8 cellular contexts compared by ENCODE assay signal in genomic region chr10:97400665-97401454, GRCh38. TPM values are rescaled to one million over a fixed set of nuclear protein-coding genes. Genes with fewer than 3 reads are reported as not detected.
A peak's percentile ranks its signal among the peaks of the same experiment; 100 is the strongest.
DNase-seq lines count a peak whose midpoint lies in the region; ATAC-seq and TF ChIP-seq lines count a peak whose summit lies in the region.

Gene RRP12 (minus strand): TSS chr10:97401340. CDS start chr10:97401231, 109 bp downstream.

- POLR2A ChIA-PET in WTC11 (lab: Charles Lee) = interaction anchor here (0.6 to 2.1 kb wide), 6 partner anchors 18 to 336 kb away, joined by 3 to 7 read pairs (median 4); partner anchors contain the start of genes FRAT1 and ZFYVE27

- peak; percentile 98 for ATAC-seq in GM19025 (IDR thresholded peaks at IDR 0.05; ENCODE audit: low read depth, unreplicated experiment)
- ATAC-seq in HG03280 (IDR thresholded peaks at IDR 0.05; ENCODE audit: unreplicated experiment) = peak; percentile 93
- ATAC-seq in WTC11 = peak; percentile 97
- peak; percentile 98 for ATAC-seq in central memory CD8-positive, alpha-beta T cell (replicated peaks; ENCODE audit: extremely low read depth, poor library complexity, severe bottlenecking)

- DNase-seq in Ammon's horn (ENCODE audit: low spot score) (peak; percentile 98), NCI-H345 (lab: John Stamatoyannopoulos, UW) (peak; percentile 94), WTC11 (ENCODE audit: low spot score) (peak; percentile 73), iris pigment epithelial cell (ENCODE audit: low read depth) (peak; percentile 98)
- peak; percentile 56 to 87 for DNase-seq in central memory CD8-positive, alpha-beta T cell (ENCODE audit: low spot score in 2 of 2)
- peak; percentile 67 to 69 for DNase-seq in stimulated activated CD4-positive, alpha-beta T cell treated with anti-CD3 and anti-CD28 coated beads, Interleukin-12 subunit alpha, Interleukin-12 subunit beta, amount 100 ng/mL, for 24 hours (ENCODE audit: low read depth in 2 of 2)

- no peak for TF ChIP-seq CTCF in WTC11 (IDR thresholded peaks at IDR 0.05)

- H3K27me3 Mint-ChIP-seq in WTC11 (ENCODE audit: low read depth) = no peaks in the 10 kb centered on the region
- no peaks in the 10 kb centered on the region for H3K27me3 Mint-ChIP-seq in central memory CD8-positive, alpha-beta T cell

- CTCF ChIA-PET in WTC11 (lab: Charles Lee) = interaction anchor here (0.7 to 2.5 kb wide), 19 partner anchors 18 to 328 kb away, joined by 3 to 16 read pairs (median 4); partner anchors contain the start of genes ANKRD2 and PI4K2A

- H3K36me3 Mint-ChIP-seq in WTC11 = peaks cover 14% of the 10 kb centered on the region
- H3K36me3 Mint-ChIP-seq in central memory CD8-positive, alpha-beta T cell (ENCODE audit: insufficient read depth) = peaks cover 20% of the 10 kb centered on the region

- peak within 1 kb of the TSS; percentile 84 for H3K27ac Mint-ChIP-seq in WTC11
- H3K27ac Mint-ChIP-seq in central memory CD8-positive, alpha-beta T cell (ENCODE audit: low read depth) = peak within 1 kb of the TSS; percentile 89

- H3K4me1 Mint-ChIP-seq in WTC11 = peaks cover 13% of the 10 kb centered on the region
- peaks cover 8% of the 10 kb centered on the region for H3K4me1 Mint-ChIP-seq in central memory CD8-positive, alpha-beta T cell

- H3K9me3 Mint-ChIP-seq in WTC11 = 0 out of 2 replicates have a peak, but pooled peaks cover 3% of the 10 kb centered on the region
- no peaks in the 10 kb centered on the region for H3K9me3 Mint-ChIP-seq in central memory CD8-positive, alpha-beta T cell

- H3K4me3 Mint-ChIP-seq in WTC11 = peak within 1 kb of the TSS; percentile 90
- H3K4me3 Mint-ChIP-seq in central memory CD8-positive, alpha-beta T cell = peak within 1 kb of the TSS; percentile 94

TF ChIP-seq in WTC11, 78 proteins besides CTCF, POLR2A, EP300 and RAD21 (continues in another document):
- TF ChIP-seq NR2C2 (CRISPR knock-in tag; IDR thresholded peaks at IDR 0.05) = no peak
- no peak for TF ChIP-seq ZNF121 (CRISPR knock-in tag; IDR thresholded peaks at IDR 0.05)
- no peak for TF ChIP-seq CDX4 (CRISPR knock-in tag; IDR thresholded peaks at IDR 0.05; ENCODE audit: borderline replicate concordance)
- no peak for TF ChIP-seq AFF4 (CRISPR knock-in tag; IDR thresholded peaks at IDR 0.05; ENCODE audit: borderline replicate concordance)
- TF ChIP-seq PREB (CRISPR knock-in tag; IDR thresholded peaks at IDR 0.05; ENCODE audit: borderline replicate concordance) = no peak
- no peak for TF ChIP-seq ZNF219 (CRISPR knock-in tag; IDR thresholded peaks at IDR 0.05; ENCODE audit: borderline replicate concordance)
- no peak; the same call in 1 of the 2 replicates for TF ChIP-seq ARID4B (CRISPR knock-in tag; IDR thresholded peaks at IDR 0.05; ENCODE audit: borderline replicate concordance)
- TF ChIP-seq ZNF232 (CRISPR knock-in tag; IDR thresholded peaks at IDR 0.05) = no peak
- TF ChIP-seq NFYB (CRISPR knock-in tag; conservative IDR thresholded peaks at IDR 0.05; ENCODE audit: low read depth) = no peak
- peak; percentile 85 for TF ChIP-seq ZBTB21 (CRISPR knock-in tag; IDR thresholded peaks at IDR 0.05; ENCODE audit: borderline replicate concordance)
- no peak for TF ChIP-seq JUN (CRISPR knock-in tag; IDR thresholded peaks at IDR 0.05)
- no peak for TF ChIP-seq ZSCAN18 (CRISPR knock-in tag; IDR thresholded peaks at IDR 0.05)
- TF ChIP-seq GABPB1 (CRISPR knock-in tag; IDR thresholded peaks at IDR 0.05) = peak; percentile 67; the same call in 1 of the 2 replicates
- no peak for TF ChIP-seq CBFB (CRISPR knock-in tag; IDR thresholded peaks at IDR 0.05; ENCODE audit: low read depth)
- TF ChIP-seq FOXK1 (CRISPR knock-in tag; IDR thresholded peaks at IDR 0.05) = peak; percentile 99
- TF ChIP-seq MAX (CRISPR knock-in tag; IDR thresholded peaks at IDR 0.05) = peak; percentile 96
- TF ChIP-seq ZNF671 (CRISPR knock-in tag; IDR thresholded peaks at IDR 0.05) = no peak
- no peak for TF ChIP-seq ZNF423 (CRISPR knock-in tag; IDR thresholded peaks at IDR 0.05)

RNA-seq across cellular contexts. Expression of gene RRP12, which starts in this region (rescaled TPM):
- 44.9 to 56.6 TPM (median 45.6 TPM) in 3 replicates for total RNA-seq in WTC11 (2021)

Comparison
In these comparisons a context has a peak if more than half of its experiments do, and no peak if none do; other contexts are left out.
1. Peak in every context shown above with its lines: DNase-seq and ATAC-seq.